ENCODE assay signal across 30 cellular contexts in genomic region chr17:33171931-33172330, GRCh38.
"Had no signal": no experiment of that assay in that cellular context is flagged by ENCODE, and none has a peak within 500 bp of the region (broad histone marks: within the 10 kb centered on the region; RNA-seq: fewer than 3 reads in every experiment).

No MANE protein-coding gene starts in this region.

- DNase-seq: activated CD4-positive, alpha-beta memory T cell treated with anti-CD3 and anti-CD28 coated beads for 36 hours; activated CD4-positive, alpha-beta T cell treated with anti-CD3 and anti-CD28 coated beads for 36 hours; activated CD4-positive, alpha-beta T cell treated with anti-CD3 and anti-CD28 coated beads, Interleukin-2, amount 10 ng/mL, durations not matched to agents 24 days and 14 days; activated CD4-positive, CD25-positive, alpha-beta regulatory T cell; activated CD4-positive, CD25-positive, alpha-beta regulatory T cell treated with anti-CD3 and anti-CD28 coated beads, Interleukin-2, amount 50 U/mL, for 72 hours; activated CD8-positive, alpha-beta memory T cell treated with anti-CD3 and anti-CD28 coated beads, Interleukin-2, amount 10 ng/mL, durations not matched to agents 7 days and 5 days; activated CD8-positive, alpha-beta memory T cell treated with anti-CD3 and anti-CD28 coated beads, Interleukin-2, amount 50 U/mL, for 4 hours; activated CD8-positive, alpha-beta T cell treated with anti-CD3 and anti-CD28 coated beads, Interleukin-2, amount 10 ng/mL, durations not matched to agents 7 days and 5 days; activated gamma-delta T cell; activated naive CD4-positive, alpha-beta T cell; activated naive CD4-positive, alpha-beta T cell treated with anti-CD3 and anti-CD28 coated beads, Interleukin-2, amount 10 ng/mL, durations not matched to agents 7 days and 5 days; activated naive CD8-positive, alpha-beta T cell treated with anti-CD3 and anti-CD28 coated beads, Interleukin-2, amount 10 ng/mL, durations not matched to agents 7 days and 5 days; activated T-cell treated with anti-CD3 and anti-CD28 coated beads, Interleukin-2, amount 50 U/mL, for 1 hour; activated T-cell treated with anti-CD3 and anti-CD28 coated beads, Interleukin-2, amount 50 U/mL, for 72 hours; amniotic stem cell; anterior cingulate cortex; brain microvascular endothelial cell; dorsolateral prefrontal cortex; effector memory CD4-positive, alpha-beta T cell; endodermal cell; foreskin fibroblast; head of caudate nucleus; T-helper 2 cell had no signal

- H3K27me3 ChIP-seq: brain microvascular endothelial cell had no signal

- H3K36me3 ChIP-seq: brain microvascular endothelial cell had no signal

- H3K36me3 Mint-ChIP-seq: activated CD4-positive, alpha-beta memory T cell treated with anti-CD3 and anti-CD28 coated beads for 36 hours; activated CD8-positive, alpha-beta memory T cell treated with anti-CD3 and anti-CD28 coated beads, Interleukin-2, amount 10 ng/mL, durations not matched to agents 7 days and 5 days; activated naive CD4-positive, alpha-beta T cell treated with anti-CD3 and anti-CD28 coated beads, Interleukin-2, amount 10 ng/mL, durations not matched to agents 7 days and 5 days; activated naive CD4-positive, alpha-beta T cell treated with anti-CD3 and anti-CD28 coated beads, Interleukin-2, amount 50 U/mL, for 72 hours; activated naive CD8-positive, alpha-beta T cell treated with anti-CD3 and anti-CD28 coated beads, Interleukin-2, amount 10 ng/mL, durations not matched to agents 7 days and 5 days had no signal

- H3K27ac Mint-ChIP-seq: activated CD4-positive, alpha-beta memory T cell treated with anti-CD3 and anti-CD28 coated beads for 36 hours; activated CD4-positive, alpha-beta T cell treated with anti-CD3 and anti-CD28 coated beads for 36 hours; activated CD4-positive, alpha-beta T cell treated with anti-CD3 and anti-CD28 coated beads, Interleukin-2, amount 10 ng/mL, durations not matched to agents 24 days and 14 days; activated CD8-positive, alpha-beta memory T cell treated with anti-CD3 and anti-CD28 coated beads, Interleukin-2, amount 10 ng/mL, durations not matched to agents 7 days and 5 days; activated CD8-positive, alpha-beta T cell treated with anti-CD3 and anti-CD28 coated beads, Interleukin-2, amount 10 ng/mL, durations not matched to agents 7 days and 5 days; activated naive CD4-positive, alpha-beta T cell treated with anti-CD3 and anti-CD28 coated beads, Interleukin-2, amount 10 ng/mL, durations not matched to agents 7 days and 5 days; activated naive CD4-positive, alpha-beta T cell treated with anti-CD3 and anti-CD28 coated beads, Interleukin-2, amount 50 U/mL, for 72 hours; activated naive CD8-positive, alpha-beta T cell treated with anti-CD3 and anti-CD28 coated beads, Interleukin-2, amount 10 ng/mL, durations not matched to agents 7 days and 5 days; activated T-cell treated with anti-CD3 and anti-CD28 coated beads, Interleukin-2, amount 50 U/mL, for 72 hours; dendritic cell treated with granulocyte-macrophage colony-stimulating factor and Interleukin-4, amounts not matched to agents 40 ng/mL and 50 ng/mL, for 4 days; endodermal cell had no signal

- H3K4me3 ChIP-seq: coronary artery, dorsolateral prefrontal cortex had no signal

- H3K9me3 Mint-ChIP-seq: activated CD4-positive, alpha-beta memory T cell treated with anti-CD3 and anti-CD28 coated beads for 36 hours; activated CD4-positive, alpha-beta T cell treated with anti-CD3 and anti-CD28 coated beads, Interleukin-2, amount 10 ng/mL, durations not matched to agents 24 days and 14 days; activated naive CD4-positive, alpha-beta T cell treated with anti-CD3 and anti-CD28 coated beads, Interleukin-2, amount 10 ng/mL, durations not matched to agents 7 days and 5 days; activated naive CD4-positive, alpha-beta T cell treated with anti-CD3 and anti-CD28 coated beads, Interleukin-2, amount 50 U/mL, for 72 hours; activated naive CD8-positive, alpha-beta T cell treated with anti-CD3 and anti-CD28 coated beads, Interleukin-2, amount 10 ng/mL, durations not matched to agents 7 days and 5 days; activated T-cell treated with anti-CD3 and anti-CD28 coated beads, Interleukin-2, amount 50 U/mL, for 72 hours; central memory CD8-positive, alpha-beta T cell; dendritic cell treated with granulocyte-macrophage colony-stimulating factor and Interleukin-4, amounts not matched to agents 40 ng/mL and 50 ng/mL, for 4 days; endodermal cell had no signal

- H3K4me3 Mint-ChIP-seq: activated CD4-positive, alpha-beta memory T cell treated with anti-CD3 and anti-CD28 coated beads for 36 hours; activated CD4-positive, alpha-beta T cell treated with anti-CD3 and anti-CD28 coated beads for 36 hours; activated CD4-positive, alpha-beta T cell treated with anti-CD3 and anti-CD28 coated beads, Interleukin-2, amount 10 ng/mL, durations not matched to agents 24 days and 14 days; activated CD8-positive, alpha-beta memory T cell treated with anti-CD3 and anti-CD28 coated beads, Interleukin-2, amount 10 ng/mL, durations not matched to agents 7 days and 5 days; activated CD8-positive, alpha-beta T cell treated with anti-CD3 and anti-CD28 coated beads, Interleukin-2, amount 10 ng/mL, durations not matched to agents 7 days and 5 days; activated naive CD4-positive, alpha-beta T cell treated with anti-CD3 and anti-CD28 coated beads, Interleukin-2, amount 10 ng/mL, durations not matched to agents 7 days and 5 days; activated naive CD8-positive, alpha-beta T cell treated with anti-CD3 and anti-CD28 coated beads, Interleukin-2, amount 10 ng/mL, durations not matched to agents 7 days and 5 days; activated T-cell treated with anti-CD3 and anti-CD28 coated beads, Interleukin-2, amount 50 U/mL, for 72 hours; central memory CD8-positive, alpha-beta T cell; dendritic cell treated with granulocyte-macrophage colony-stimulating factor and Interleukin-4, amounts not matched to agents 40 ng/mL and 50 ng/mL, for 4 days; endodermal cell had no signal

- H3K4me1 Mint-ChIP-seq: activated CD4-positive, alpha-beta T cell treated with anti-CD3 and anti-CD28 coated beads for 36 hours; activated CD4-positive, alpha-beta T cell treated with anti-CD3 and anti-CD28 coated beads, Interleukin-2, amount 10 ng/mL, durations not matched to agents 24 days and 14 days; activated CD8-positive, alpha-beta memory T cell treated with anti-CD3 and anti-CD28 coated beads, Interleukin-2, amount 10 ng/mL, durations not matched to agents 7 days and 5 days; activated naive CD4-positive, alpha-beta T cell treated with anti-CD3 and anti-CD28 coated beads, Interleukin-2, amount 10 ng/mL, durations not matched to agents 7 days and 5 days; activated naive CD8-positive, alpha-beta T cell treated with anti-CD3 and anti-CD28 coated beads, Interleukin-2, amount 10 ng/mL, durations not matched to agents 7 days and 5 days; central memory CD8-positive, alpha-beta T cell had no signal

- H3K27ac ChIP-seq: brain microvascular endothelial cell, coronary artery, dorsolateral prefrontal cortex had no signal

- H3K27me3 Mint-ChIP-seq: activated CD4-positive, alpha-beta T cell treated with anti-CD3 and anti-CD28 coated beads, Interleukin-2, amount 10 ng/mL, durations not matched to agents 24 days and 14 days; dendritic cell treated with granulocyte-macrophage colony-stimulating factor and Interleukin-4, amounts not matched to agents 40 ng/mL and 50 ng/mL, for 4 days had no signal

- FAIRE-seq: astrocyte, frontal cortex had no signal

- ATAC-seq: activated CD4-positive, alpha-beta T cell treated with anti-CD3 and anti-CD28 coated beads for 36 hours; activated CD8-positive, alpha-beta memory T cell treated with anti-CD3 and anti-CD28 coated beads, Interleukin-2, amount 10 ng/mL, durations not matched to agents 7 days and 5 days; activated CD8-positive, alpha-beta T cell treated with anti-CD3 and anti-CD28 coated beads, Interleukin-2, amount 10 ng/mL, durations not matched to agents 7 days and 5 days; activated naive CD4-positive, alpha-beta T cell treated with anti-CD3 and anti-CD28 coated beads, Interleukin-2, amount 50 U/mL, for 72 hours; activated T-cell treated with anti-CD3 and anti-CD28 coated beads, Interleukin-2, amount 50 U/mL, for 72 hours; esophagus mucosa had no signal
